ENCODE assay signal across 16 cellular contexts in the genomic region with DNA sequence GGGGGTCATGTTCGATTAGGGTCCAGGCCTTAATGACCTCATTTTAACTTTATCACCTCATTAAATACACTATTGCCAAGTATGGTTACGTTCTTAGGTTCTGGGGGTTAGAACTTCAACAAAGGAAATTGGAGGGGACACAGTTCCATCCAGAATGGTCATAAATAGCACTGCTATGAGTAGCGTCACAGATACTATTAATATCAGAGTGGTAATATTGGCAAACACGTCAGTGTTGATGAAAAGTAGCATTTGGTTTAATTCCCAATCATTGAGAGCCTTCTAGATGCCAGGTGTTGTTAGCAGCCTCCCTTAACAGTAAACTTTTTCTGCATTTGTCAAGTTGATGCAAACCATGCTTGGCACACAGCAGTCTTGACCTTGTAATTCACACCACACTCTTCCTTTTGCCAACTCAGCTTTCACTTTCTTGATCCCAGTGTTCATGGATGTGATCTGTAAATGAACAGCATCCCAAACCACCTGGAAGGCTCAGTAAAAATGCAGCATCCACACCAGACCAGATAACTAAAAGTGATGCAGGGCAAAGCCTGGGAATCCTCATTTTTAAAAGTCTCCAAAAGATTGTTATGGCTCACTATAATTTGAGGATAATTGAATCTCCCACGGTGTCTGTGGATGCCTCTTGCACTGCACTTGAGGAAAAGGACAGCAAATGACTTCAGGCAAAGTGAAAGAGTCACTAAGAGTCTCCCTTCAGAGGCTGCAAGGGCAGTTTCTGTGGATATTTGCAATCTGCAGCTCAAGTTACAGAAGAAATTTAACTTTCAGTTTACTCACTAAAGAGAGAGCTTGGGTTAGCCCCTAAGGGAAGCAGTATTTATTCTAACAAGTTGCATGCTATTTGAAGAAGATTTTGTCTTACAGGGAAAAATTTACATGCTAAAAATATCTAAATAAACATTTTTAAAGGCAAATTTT.
"Had no signal": no experiment of that assay in that cellular context is flagged by ENCODE, and none has a peak within 500 bp of the region (broad histone marks: within the 10 kb centered on the region; RNA-seq: fewer than 3 reads in every experiment).

No MANE protein-coding gene starts in this region.

- H3K4me1 Mint-ChIP-seq: activated CD4-positive, alpha-beta T cell treated with anti-CD3 and anti-CD28 coated beads, Interleukin-2, amount 10 ng/mL, durations not matched to agents 7 days and 5 days had no signal

- H3K27ac Mint-ChIP-seq: activated CD4-positive, alpha-beta T cell treated with anti-CD3 and anti-CD28 coated beads, Interleukin-2, amount 10 ng/mL, durations not matched to agents 7 days and 5 days; activated naive CD4-positive, alpha-beta T cell treated with anti-CD3 and anti-CD28 coated beads, Interleukin-2, amount 50 U/mL, for 72 hours; stimulated activated naive CD8-positive, alpha-beta T cell treated with anti-CD3 and anti-CD28 coated beads, Interleukin-15, Interleukin-2, amounts not matched to agents 100 ng/mL and 50 ng/mL, for 24 hours had no signal

- FAIRE-seq: keratinocyte had no signal

- ATAC-seq: activated CD4-positive, CD25-positive, alpha-beta regulatory T cell treated with anti-CD3 and anti-CD28 coated beads, Interleukin-2, amount 50 U/mL, for 24 hours; activated naive CD4-positive, alpha-beta T cell treated with anti-CD3 and anti-CD28 coated beads, Interleukin-2, amount 50 U/mL, for 72 hours; left lobe of liver had no signal

- H3K27me3 ChIP-seq: cardiac muscle cell had no signal

- H3K36me3 ChIP-seq: cardiac muscle cell had no signal

- DNase-seq: activated CD4-positive, alpha-beta T cell treated with anti-CD3 and anti-CD28 coated beads, Interleukin-2, amount 10 ng/mL, durations not matched to agents 7 days and 5 days; activated CD8-positive, alpha-beta memory T cell treated with anti-CD3 and anti-CD28 coated beads, Interleukin-2, amount 50 U/mL, for 4 hours; activated gamma-delta T cell; activated T-cell treated with anti-CD3 and anti-CD28 coated beads, Interleukin-2, amount 50 U/mL, for 48 hours; dorsolateral prefrontal cortex; foreskin fibroblast; hypothalamus; T-helper 1 cell; T-helper 9 cell; trophoblast cell had no signal

- H3K27me3 Mint-ChIP-seq: activated CD4-positive, alpha-beta T cell treated with anti-CD3 and anti-CD28 coated beads, Interleukin-2, amount 10 ng/mL, durations not matched to agents 7 days and 5 days; stimulated activated naive CD8-positive, alpha-beta T cell treated with anti-CD3 and anti-CD28 coated beads, Interleukin-15, Interleukin-2, amounts not matched to agents 100 ng/mL and 50 ng/mL, for 24 hours had no signal

- H3K4me3 Mint-ChIP-seq: activated CD4-positive, alpha-beta T cell treated with anti-CD3 and anti-CD28 coated beads, Interleukin-2, amount 10 ng/mL, durations not matched to agents 7 days and 5 days; stimulated activated naive CD8-positive, alpha-beta T cell treated with anti-CD3 and anti-CD28 coated beads, Interleukin-15, Interleukin-2, amounts not matched to agents 100 ng/mL and 50 ng/mL, for 24 hours had no signal

- H3K4me3 ChIP-seq: cardiac muscle cell, dorsolateral prefrontal cortex had no signal

- H3K27ac ChIP-seq: cardiac muscle cell, dorsolateral prefrontal cortex had no signal
